ENCODE assay signal across 21 cellular contexts in genomic region chr2:154470386-154470785, GRCh38.
"Had no signal": no experiment of that assay in that cellular context is flagged by ENCODE, and none has a peak within 500 bp of the region (broad histone marks: within the 10 kb centered on the region; RNA-seq: fewer than 3 reads in every experiment).

No MANE protein-coding gene starts in this region.

- H3K27me3 ChIP-seq: esophagus muscularis mucosa, gastrocnemius medialis, neural progenitor cell, ovary, suprapubic skin, thyroid gland, uterus had no signal

- H3K4me2 ChIP-seq: neural progenitor cell had no signal

- H3K27ac Mint-ChIP-seq: natural killer cell; neural progenitor cell; stimulated activated effector memory CD8-positive, alpha-beta T cell treated with anti-CD3 and anti-CD28 coated beads, Interleukin-12 subunit alpha, Interleukin-12 subunit beta, amount 100 ng/mL, for 72 hours; type B pancreatic cell had no signal

- H2AFZ ChIP-seq: neural progenitor cell had no signal

- ATAC-seq: gastrocnemius medialis; left colon; mucosa of descending colon; natural killer cell; right cardiac atrium; stimulated activated effector memory CD8-positive, alpha-beta T cell treated with anti-CD3 and anti-CD28 coated beads, Interleukin-12 subunit alpha, Interleukin-12 subunit beta, amount 100 ng/mL, for 72 hours; stimulated activated naive CD8-positive, alpha-beta T cell treated with anti-CD3 and anti-CD28 coated beads, Interleukin-15, Interleukin-2, amounts not matched to agents 100 U/mL and 50 U/mL, for 24 hours had no signal

- H3K27me3 Mint-ChIP-seq: type B pancreatic cell had no signal

- H3K36me3 Mint-ChIP-seq: natural killer cell; neural progenitor cell; stimulated activated effector memory CD8-positive, alpha-beta T cell treated with anti-CD3 and anti-CD28 coated beads, Interleukin-12 subunit alpha, Interleukin-12 subunit beta, amount 100 ng/mL, for 72 hours; type B pancreatic cell had no signal

- H3K36me3 ChIP-seq: esophagus muscularis mucosa, gastrocnemius medialis, neural progenitor cell, ovary, suprapubic skin, thyroid gland, uterus had no signal

- H3K9ac ChIP-seq: neural progenitor cell had no signal

- H3K9me3 ChIP-seq: esophagus muscularis mucosa, gastrocnemius medialis, mucosa of descending colon, ovary, suprapubic skin, thyroid gland, uterus had no signal

- H3K4me3 ChIP-seq: esophagus muscularis mucosa, gastrocnemius medialis, mucosa of descending colon, neural progenitor cell, ovary, suprapubic skin, thyroid gland, uterus had no signal

- H3K27ac ChIP-seq: esophagus muscularis mucosa, gastrocnemius medialis, neural progenitor cell, ovary, suprapubic skin, thyroid gland, uterus had no signal

- H3K4me3 Mint-ChIP-seq: natural killer cell; neural progenitor cell; stimulated activated effector memory CD8-positive, alpha-beta T cell treated with anti-CD3 and anti-CD28 coated beads, Interleukin-12 subunit alpha, Interleukin-12 subunit beta, amount 100 ng/mL, for 72 hours; type B pancreatic cell had no signal

- H3K4me1 Mint-ChIP-seq: natural killer cell; neural progenitor cell; stimulated activated effector memory CD8-positive, alpha-beta T cell treated with anti-CD3 and anti-CD28 coated beads, Interleukin-12 subunit alpha, Interleukin-12 subunit beta, amount 100 ng/mL, for 72 hours had no signal

- FAIRE-seq: endometrium had no signal

- DNase-seq: effector memory CD4-positive, alpha-beta T cell; gastrocnemius medialis; glutamatergic neuron; islet precursor cell; left colon; mucosa of descending colon; natural killer cell; nucleus accumbens; ovary; right cardiac atrium; stimulated activated CD4-positive, alpha-beta T cell treated with anti-CD3 and anti-CD28 coated beads, Interleukin-4, amount 100 ng/mL, for 1 hour; stimulated activated CD8-positive, alpha-beta memory T cell treated with anti-CD3 and anti-CD28 coated beads, Interleukin-4, amount 100 ng/mL, for 48 hours; stimulated activated naive CD8-positive, alpha-beta T cell treated with anti-CD3 and anti-CD28 coated beads, Interleukin-15, Interleukin-2, amounts not matched to agents 100 U/mL and 50 U/mL, for 24 hours; thyroid gland; uterus had no signal

- H3K4me1 ChIP-seq: esophagus muscularis mucosa, gastrocnemius medialis, neural progenitor cell, suprapubic skin, thyroid gland, uterus had no signal

- H3K9me3 Mint-ChIP-seq: type B pancreatic cell had no signal
